ENCODE assay signal across 8 cellular contexts in the genomic region with DNA sequence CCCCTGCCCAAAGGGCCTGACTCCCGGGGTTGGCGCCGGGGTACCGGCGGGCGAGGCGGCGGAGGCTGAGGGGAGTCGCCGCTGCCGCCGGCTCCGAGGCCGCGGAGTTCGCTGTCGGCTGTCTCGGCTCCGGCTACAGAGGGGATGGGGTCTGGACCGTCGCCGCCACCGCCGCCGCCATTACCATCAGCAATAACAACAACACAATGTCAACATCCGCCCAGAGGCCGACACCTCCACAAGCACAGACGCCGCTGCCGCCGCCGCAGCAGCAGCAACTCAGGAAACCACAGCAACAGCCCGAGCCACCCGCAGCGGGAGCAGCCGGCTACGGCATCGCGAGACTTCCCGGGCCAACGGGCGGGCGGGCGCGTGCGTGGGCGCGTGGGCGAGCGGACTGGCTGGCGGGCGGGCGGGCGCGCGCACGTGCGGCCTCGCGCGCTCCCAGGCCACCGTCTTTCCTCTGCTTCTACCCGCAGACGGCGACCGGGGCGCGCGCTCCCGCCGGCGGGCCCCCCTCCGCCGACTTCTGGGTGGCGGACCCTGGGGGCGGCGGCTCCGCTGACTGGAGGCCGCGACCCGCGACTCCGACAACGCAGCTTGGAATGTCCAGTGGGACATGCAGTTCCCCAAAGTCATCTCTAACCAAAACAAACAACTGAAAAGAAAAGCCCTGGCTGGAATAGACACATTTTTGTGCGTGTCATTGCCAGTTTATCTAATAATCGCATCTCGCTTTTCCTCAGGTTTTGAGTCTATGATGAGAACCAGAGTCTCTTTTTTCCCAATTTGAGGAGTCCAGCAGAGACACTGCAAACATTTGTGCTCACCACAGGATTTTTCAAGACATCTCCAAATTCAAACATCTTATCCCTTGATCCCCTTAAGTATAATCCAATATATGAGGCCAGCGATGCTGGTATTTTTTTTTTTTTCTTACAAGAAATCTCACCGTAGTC. TPM values are rescaled to one million over a fixed set of nuclear protein-coding genes. Genes with fewer than 3 reads are reported as not detected.
DNase-seq lines count a peak whose midpoint lies in the region; ATAC-seq and FAIRE-seq lines count a peak whose summit lies in the region.

A gene (minus strand): TSS at position 289 of the 959 bp plus-strand sequence. CDS start 305 bp downstream, outside the sequence.

- CTCF ChIA-PET in activated CD8-positive, alpha-beta memory T cell treated with anti-CD3 and anti-CD28 coated beads for 36 hours (lab: Charles Lee), result no interaction called here

- peaks cover 15% of the 10 kb centered on the region for H3K4me1 ChIP-seq in effector memory CD4-positive, alpha-beta T cell (ENCODE audit: control insufficient read depth, insufficient read depth, low read length, poor library complexity, severe bottlenecking)

- H3K4me3 ChIP-seq in effector memory CD4-positive, alpha-beta T cell (ENCODE audit: insufficient read depth, low read depth, low read length, poor library complexity, severe bottlenecking), result peak within 1 kb of the TSS; percentile 79

- ATAC-seq in GM21367 (IDR thresholded peaks at IDR 0.05; ENCODE audit: unreplicated experiment), result peak; percentile 95

- no peaks in the 10 kb centered on the region for H3K27me3 ChIP-seq in effector memory CD4-positive, alpha-beta T cell (replicated peaks; ENCODE audit: control insufficient read depth, insufficient read depth, low read length, poor library complexity, severe bottlenecking)

- H3K36me3 ChIP-seq in effector memory CD4-positive, alpha-beta T cell (ENCODE audit: control insufficient read depth, insufficient read depth, low read length), result no peaks in the 10 kb centered on the region

- peak; percentile 52 for FAIRE-seq in HTR-8/SVneo (lab: Jason Lieb, UNC)

- H3K27ac ChIP-seq in effector memory CD4-positive, alpha-beta T cell (ENCODE audit: insufficient read depth, low read length, poor library complexity, severe bottlenecking), result peak within 1 kb of the TSS; percentile 96

- DNase-seq in COLO829 (ENCODE audit: low spot score) (peak; percentile 91), HTR-8/SVneo (ENCODE audit: insufficient read length, low spot score) (peak; percentile 78), NOMO-1 treated with DMSO at 0.1 percent for 48 hours (lab: John Stamatoyannopoulos, UW; ENCODE audit: unreplicated experiment) (peak; percentile 90), lung microvascular endothelial cell (ENCODE audit: low read depth in 2 of 2) (peak; percentile 98)
- peak; percentile 93 to 96 (median 94) for DNase-seq in effector memory CD4-positive, alpha-beta T cell
- peak; percentile 91 to 96 (median 94) for DNase-seq in stimulated activated CD4-positive, alpha-beta T cell treated with anti-CD3 and anti-CD28 coated beads, TNF-alpha, amount 100 ng/mL, for 4 hours (ENCODE audit: low read depth in 3 of 3)

- no peaks in the 10 kb centered on the region for H3K9me3 ChIP-seq in effector memory CD4-positive, alpha-beta T cell (ENCODE audit: control insufficient read depth, low read length)

- POLR2A ChIA-PET in activated CD8-positive, alpha-beta memory T cell treated with anti-CD3 and anti-CD28 coated beads for 36 hours (lab: Charles Lee), result interaction anchor here (0.7 kb wide), 1 partner anchor 1280 kb away, joined by 6 read pairs; no protein-coding TSS in a partner anchor

RNA-seq across cellular contexts. Expression of the gene that starts here (rescaled TPM):
- 10 to 100 TPM; 26.1 to 28.4 TPM for total RNA-seq in activated CD8-positive, alpha-beta memory T cell treated with anti-CD3 and anti-CD28 coated beads for 36 hours
- total RNA-seq in lung microvascular endothelial cell, result 48.2 and 95.0 TPM in 2 replicates

Comparison
In these comparisons a context has a peak if more than half of its experiments do, and no peak if none do; other contexts are left out.
1. Peak in every context shown above with its lines: DNase-seq, ATAC-seq, H3K4me3 ChIP-seq and H3K27ac ChIP-seq.